8 cellular contexts compared by ENCODE assay signal in genomic region chr11:44095506-44096359, GRCh38. TPM values are rescaled to one million over a fixed set of nuclear protein-coding genes. Genes with fewer than 3 reads are reported as not detected.
DNase-seq lines count a peak whose midpoint lies in the region; ATAC-seq and TF ChIP-seq lines count a peak whose summit lies in the region.

Gene EXT2, plus strand, starts transcription at chr11:44095678. Its CDS starts 12,035 bp downstream, at chr11:44107713.

- H3K4me2 ChIP-seq in DOHH2 (ENCODE audit: low read length), result peak within 1 kb of the TSS; percentile 95
- H3K4me2 ChIP-seq in KMS-11, result peak within 1 kb of the TSS; percentile 64

- TF ChIP-seq CTCF in DOHH2 (IDR thresholded peaks at IDR 0.05; ENCODE audit: low read depth, low read length, poor library complexity, severe bottlenecking) (peak; percentile 74), KMS-11 (conservative IDR thresholded peaks at IDR 0.05; ENCODE audit: low read depth, low read length) (peak; percentile 78), Peyer's patch (IDR thresholded peaks at IDR 0.05) (peak; percentile 79 to 91 (median 88))

- peaks cover 24 to 47% (median 39%) of the 10 kb centered on the region in 4 donors for H3K4me1 Mint-ChIP-seq in naive thymus-derived CD8-positive, alpha-beta T cell
- peaks cover 23 to 33% of the 10 kb centered on the region in 2 donors for H3K4me1 Mint-ChIP-seq in stimulated activated naive B cell treated with anti-CD40 and anti-IgM and Interleukin-4, amounts not matched to agents 10 μg/mL and 1 μg/mL and 100 μg/mL, for 72 hours

- no peak within 1 kb of the TSS for H3K27ac ChIP-seq in DOHH2 (ENCODE audit: low read depth, low read length)
- no peak within 1 kb of the TSS for H3K27ac ChIP-seq in KMS-11
- peak within 1 kb of the TSS; percentile 73 to 94 (median 80) for H3K27ac ChIP-seq in Peyer's patch

- H3K9ac ChIP-seq in KMS-11, result peak within 1 kb of the TSS; percentile 35; the same call in 1 of the 2 replicates

- H4K20me1 ChIP-seq in DOHH2 (ENCODE audit: control insufficient read depth, insufficient read depth, low read depth, low read length) (0 out of 2 replicates have a peak, but pooled peaks cover 3% of the 10 kb centered on the region), KMS-11 (ENCODE audit: insufficient read depth) (no peaks in the 10 kb centered on the region)

- DNase-seq in Peyer's patch (peak; percentile 83 to 95 (median 92)), activated T-helper 1 cell treated with Interleukin-2 at 50 U/mL for 16 hours (ENCODE audit: low read depth) (peak; percentile 80), fibroblast of gingiva (ENCODE audit: low read depth) (peak; percentile 77)
- DNase-seq in naive thymus-derived CD8-positive, alpha-beta T cell, result peak; percentile 70 to 91 (median 84)
- DNase-seq in stimulated activated naive B cell treated with anti-CD40 and anti-IgM and Interleukin-4, amounts not matched to agents 10 μg/mL and 1 μg/mL and 100 μg/mL, for 72 hours, result peak; percentile 78

- H3K4me1 ChIP-seq in DOHH2 (ENCODE audit: control insufficient read depth, low read length), result peaks cover 15% of the 10 kb centered on the region
- peaks cover 3% of the 10 kb centered on the region for H3K4me1 ChIP-seq in KMS-11 (ENCODE audit: low read depth, poor library complexity, severe bottlenecking)
- peaks cover 0 to 23% (median 2%) of the 10 kb centered on the region in 4 donors for H3K4me1 ChIP-seq in Peyer's patch

- H3K4me3 Mint-ChIP-seq in naive thymus-derived CD8-positive, alpha-beta T cell, result peak within 1 kb of the TSS; percentile 79 to 94 (median 87)
- peak within 1 kb of the TSS; percentile 87 for H3K4me3 Mint-ChIP-seq in stimulated activated naive B cell treated with anti-CD40 and anti-IgM and Interleukin-4, amounts not matched to agents 10 μg/mL and 1 μg/mL and 100 μg/mL, for 72 hours

- H3K27ac Mint-ChIP-seq in naive thymus-derived CD8-positive, alpha-beta T cell, result peak within 1 kb of the TSS; percentile 43 to 93 (median 72)
- peak within 1 kb of the TSS; percentile 54 for H3K27ac Mint-ChIP-seq in stimulated activated naive B cell treated with anti-CD40 and anti-IgM and Interleukin-4, amounts not matched to agents 10 μg/mL and 1 μg/mL and 100 μg/mL, for 72 hours

- POLR2A ChIA-PET in naive thymus-derived CD8-positive, alpha-beta T cell (lab: Charles Lee), result interaction anchor here (1.7 kb wide), 1 partner anchor 8 kb away, joined by 5 read pairs; no protein-coding TSS in a partner anchor

- ATAC-seq in GM21737 (IDR thresholded peaks at IDR 0.05; ENCODE audit: unreplicated experiment), result peak; percentile 95
- ATAC-seq in naive thymus-derived CD8-positive, alpha-beta T cell, result peak; percentile 92 to 94
- ATAC-seq in stimulated activated naive B cell treated with anti-CD40 and anti-IgM and Interleukin-4, amounts not matched to agents 10 μg/mL and 1 μg/mL and 100 μg/mL, for 72 hours (replicated peaks), result peak; percentile 92 to 94

- peak; percentile 66 to 72 for TF ChIP-seq POLR2A in Peyer's patch (IDR thresholded peaks at IDR 0.05)

- H3K36me3 ChIP-seq in DOHH2 (ENCODE audit: control insufficient read depth, low read length), result peaks cover 2% of the 10 kb centered on the region; the same call in 1 of the 2 replicates
- no peaks in the 10 kb centered on the region for H3K36me3 ChIP-seq in KMS-11 (ENCODE audit: insufficient read depth)
- H3K36me3 ChIP-seq in Peyer's patch, result peaks cover 0 to 8% (median 0%) of the 10 kb centered on the region in 3 donors

- no peaks in the 10 kb centered on the region for H3K27me3 Mint-ChIP-seq in naive thymus-derived CD8-positive, alpha-beta T cell
- H3K27me3 Mint-ChIP-seq in stimulated activated naive B cell treated with anti-CD40 and anti-IgM and Interleukin-4, amounts not matched to agents 10 μg/mL and 1 μg/mL and 100 μg/mL, for 72 hours, result no peaks in the 10 kb centered on the region

- no peaks in the 10 kb centered on the region for H3F3A ChIP-seq in DOHH2 (ENCODE audit: control insufficient read depth, insufficient read depth)

- no peaks in the 10 kb centered on the region for H3K9me2 ChIP-seq in DOHH2 (replicated peaks; ENCODE audit: control insufficient read depth, low read length)

- peak within 1 kb of the TSS; percentile 72 for H2AFZ ChIP-seq in KMS-11 (ENCODE audit: low read depth)

- H3K9me3 ChIP-seq in DOHH2 (ENCODE audit: control insufficient read depth, insufficient read depth, low read length), result no peaks in the 10 kb centered on the region
- no peaks in the 10 kb centered on the region for H3K9me3 ChIP-seq in Peyer's patch

- H3K27me3 ChIP-seq in DOHH2 (ENCODE audit: control insufficient read depth, low read length) (peaks cover 4% of the 10 kb centered on the region; the same call in 1 of the 2 replicates), KMS-11 (ENCODE audit: insufficient read depth, low read depth) (no peaks in the 10 kb centered on the region), Peyer's patch (no peaks in the 10 kb centered on the region)

- peaks cover 0 to 10% (median 5%) of the 10 kb centered on the region in 3 donors for H3K36me3 Mint-ChIP-seq in naive thymus-derived CD8-positive, alpha-beta T cell
- peaks cover 8 to 14% of the 10 kb centered on the region in 2 donors for H3K36me3 Mint-ChIP-seq in stimulated activated naive B cell treated with anti-CD40 and anti-IgM and Interleukin-4, amounts not matched to agents 10 μg/mL and 1 μg/mL and 100 μg/mL, for 72 hours

- H3K79me2 ChIP-seq in DOHH2 (ENCODE audit: control insufficient read depth, low read length), result peaks cover 28% of the 10 kb centered on the region
- no peaks in the 10 kb centered on the region for H3K79me2 ChIP-seq in KMS-11 (ENCODE audit: insufficient read depth, low read depth)

- H3K4me3 ChIP-seq in DOHH2 (ENCODE audit: low read length) (peak within 1 kb of the TSS; percentile 93), KMS-11 (IDR thresholded peaks at IDR 0.05; ENCODE audit: insufficient read depth, low read depth, low read length) (peak within 1 kb of the TSS; percentile 31), Peyer's patch (peak within 1 kb of the TSS; percentile 62 to 96 (median 85))

- no peaks in the 10 kb centered on the region for H3K9me3 Mint-ChIP-seq in naive thymus-derived CD8-positive, alpha-beta T cell
- H3K9me3 Mint-ChIP-seq in stimulated activated naive B cell treated with anti-CD40 and anti-IgM and Interleukin-4, amounts not matched to agents 10 μg/mL and 1 μg/mL and 100 μg/mL, for 72 hours, result no peaks in the 10 kb centered on the region

RNA-seq across cellular contexts. Expression of gene EXT2, which starts in this region (rescaled TPM):
- total RNA-seq in Peyer's patch, result 100 to 1,000 TPM in 3 of 4 donors, 10 to 100 TPM in 1; 56.9 to 152 (median 128) TPM
- 10 to 100 TPM; 27.3 to 27.8 TPM for total RNA-seq in naive thymus-derived CD8-positive, alpha-beta T cell
- polyA plus RNA-seq in naive thymus-derived CD8-positive, alpha-beta T cell, result 10 to 100 TPM; 30.6 to 39.5 (median 37.6) TPM

Comparison
In these comparisons a context has a peak if more than half of its experiments do, and no peak if none do; other contexts are left out.
1. H3K27ac ChIP-seq: peak in Peyer's patch (4 of 4); none in DOHH2 (single experiment) and KMS-11 (single experiment).
2. H3K4me3 ChIP-seq: peak in every context shown above with its lines; median percentile 93 in DOHH2; 85 in Peyer's patch; 31 in KMS-11.
3. Peak in every context shown above with its lines, with median percentiles within 50 percentile points of each other: CTCF ChIP-seq, ATAC-seq and DNase-seq.